ENCODE assay signal across 12 cellular contexts in genomic region chr22:42217019-42217751, GRCh38.
DNase-seq lines count a peak whose midpoint lies in the region; ATAC-seq and TF ChIP-seq lines count a peak whose summit lies in the region.
"Had no signal": no experiment of that assay in that cellular context is flagged by ENCODE, and none has a peak within 500 bp of the region (broad histone marks: within the 10 kb centered on the region; RNA-seq: fewer than 3 reads in every experiment).

No MANE protein-coding gene starts in this region.

- H3K27ac ChIP-seq in effector memory CD4-positive, alpha-beta T cell (ENCODE audit: insufficient read depth, low read length, poor library complexity, severe bottlenecking), result peak overlapping the region; percentile 42

- ATAC-seq in HG03196 (IDR thresholded peaks at IDR 0.05; ENCODE audit: unreplicated experiment) (no peak), GM18498 (IDR thresholded peaks at IDR 0.05; ENCODE audit: unreplicated experiment) (no peak)
- ATAC-seq: left cardiac atrium, Panc1 had no signal

- no peak overlapping the region for H3K4me3 ChIP-seq in effector memory CD4-positive, alpha-beta T cell (ENCODE audit: insufficient read depth, low read depth, low read length, poor library complexity, severe bottlenecking)
- H3K4me3 ChIP-seq in retinal pigment epithelial cell (ENCODE audit: low read length), result no peak overlapping the region
- H3K4me3 ChIP-seq: MG63 had no signal

- peak; percentile 18 for DNase-seq in activated CD4-positive, alpha-beta T cell treated with anti-CD3 and anti-CD28 coated beads for 48 hours
- no peak for DNase-seq in activated CD4-positive, alpha-beta T cell treated with anti-CD3 and anti-CD28 coated beads, Interleukin-2, amount 50 U/mL, for 4 hours
- DNase-seq in NCI-H69 (lab: John Stamatoyannopoulos, UW) (peak; percentile 13), retinal pigment epithelial cell (ENCODE audit: low read depth) (peak; percentile 5), islet precursor cell (no peak)
- no peak for DNase-seq in effector memory CD4-positive, alpha-beta T cell
- DNase-seq: left cardiac atrium, MG63, NCI-H226 had no signal

- H3K9me3 ChIP-seq in effector memory CD4-positive, alpha-beta T cell (ENCODE audit: control insufficient read depth, low read length), result no peaks in the 10 kb centered on the region
- H3K9me3 ChIP-seq: MG63 had no signal

- no peaks in the 10 kb centered on the region for H3K27me3 ChIP-seq in effector memory CD4-positive, alpha-beta T cell (replicated peaks; ENCODE audit: control insufficient read depth, insufficient read depth, low read length, poor library complexity, severe bottlenecking)
- H3K27me3 ChIP-seq: MG63 had no signal

- TF ChIP-seq CTCF in retinal pigment epithelial cell (conservative IDR thresholded peaks at IDR 0.05; ENCODE audit: low read depth, low read length), result no peak

- H3K4me1 ChIP-seq in effector memory CD4-positive, alpha-beta T cell (ENCODE audit: control insufficient read depth, insufficient read depth, low read length, poor library complexity, severe bottlenecking), result peaks cover 9% of the 10 kb centered on the region

- peaks cover 31% of the 10 kb centered on the region for H3K36me3 ChIP-seq in effector memory CD4-positive, alpha-beta T cell (ENCODE audit: control insufficient read depth, insufficient read depth, low read length)

Comparison
In these comparisons a context has a peak if more than half of its experiments do, and no peak if none do; other contexts are left out.
1. DNase-seq: peak in activated CD4-positive, alpha-beta T cell treated with anti-CD3 and anti-CD28 coated beads for 48 hours (single experiment), NCI-H69 (single experiment) and retinal pigment epithelial cell (single experiment); none in activated CD4-positive, alpha-beta T cell treated with anti-CD3 and anti-CD28 coated beads, Interleukin-2, amount 50 U/mL, for 4 hours (0 of 2), effector memory CD4-positive, alpha-beta T cell (0 of 3) and islet precursor cell (single experiment).